6 cellular contexts compared by ENCODE assay signal in genomic region chr16:13684819-13685218, GRCh38.
"Had no signal": no experiment of that assay in that cellular context is flagged by ENCODE, and none has a peak within 500 bp of the region (broad histone marks: within the 10 kb centered on the region; RNA-seq: fewer than 3 reads in every experiment).

No MANE protein-coding gene starts in this region.

- DNase-seq: IMR-90, KBM-7, KG1 had no signal

- H3K4me3 ChIP-seq: K562 had no signal

- H3K27ac ChIP-seq: HL-60 had no signal

- FAIRE-seq: HTR-8/SVneo, K562 had no signal

- ATAC-seq: K562 had no signal
